In genomic region chr6:3410385-3411360, GRCh38 we compare ENCODE assay signal across 8 cellular contexts. TPM values are rescaled to one million over a fixed set of nuclear protein-coding genes. Genes with fewer than 3 reads are reported as not detected.
DNase-seq lines count a peak whose midpoint lies in the region; ATAC-seq and TF ChIP-seq lines count a peak whose summit lies in the region.

No MANE protein-coding gene starts in this region.

- POLR2A ChIA-PET in activated naive CD8-positive, alpha-beta T cell treated with anti-CD3 and anti-CD28 coated beads, Interleukin-2, amount 10 ng/mL, durations not matched to agents 7 days and 5 days (lab: Charles Lee), result no interaction called here

- H3K4me1 ChIP-seq in sigmoid colon, result peaks cover 0 to 17% (median 13%) of the 10 kb centered on the region in 4 donors

- peaks cover 0 to 16% (median 0%) of the 10 kb centered on the region in 4 donors for H3K36me3 ChIP-seq in sigmoid colon

- H3K4me3 Mint-ChIP-seq in Calu3 (ENCODE audit: low read depth, unreplicated experiment), result no peak overlapping the region
- H3K4me3 Mint-ChIP-seq in activated naive CD8-positive, alpha-beta T cell treated with anti-CD3 and anti-CD28 coated beads, Interleukin-2, amount 10 ng/mL, durations not matched to agents 7 days and 5 days, result no peak overlapping the region

- ATAC-seq in activated naive CD8-positive, alpha-beta T cell treated with anti-CD3 and anti-CD28 coated beads, Interleukin-2, amount 10 ng/mL, durations not matched to agents 7 days and 5 days (ENCODE audit: low read depth), result peak; percentile 74
- peak; percentile 60 for ATAC-seq in left ventricle myocardium superior
- no peak for ATAC-seq in HG03521 (IDR thresholded peaks at IDR 0.05; ENCODE audit: unreplicated experiment)
- ATAC-seq in GM21786 (IDR thresholded peaks at IDR 0.05; ENCODE audit: unreplicated experiment), result no peak

- no TSS peak for BruUV-seq in Calu3 (replicated peaks; lab: Mats Ljungman, UMichigan)

- no peak for TF ChIP-seq POLR2A in sigmoid colon (IDR thresholded peaks at IDR 0.05)

- TF ChIP-seq EP300 in sigmoid colon (IDR thresholded peaks at IDR 0.05), result no peak

- H3K4me1 Mint-ChIP-seq in Calu3 (ENCODE audit: low read depth, unreplicated experiment), result peaks cover 28% of the 10 kb centered on the region
- peaks cover 14% of the 10 kb centered on the region for H3K4me1 Mint-ChIP-seq in activated naive CD8-positive, alpha-beta T cell treated with anti-CD3 and anti-CD28 coated beads, Interleukin-2, amount 10 ng/mL, durations not matched to agents 7 days and 5 days

- H3K4me3 ChIP-seq in Jurkat, Clone E6-1 (ENCODE audit: low read length), result no peak overlapping the region
- H3K4me3 ChIP-seq in sigmoid colon, result no peak overlapping the region

- peaks cover 6% of the 10 kb centered on the region for H3K36me3 Mint-ChIP-seq in Calu3 (ENCODE audit: insufficient read depth, unreplicated experiment)
- no peaks in the 10 kb centered on the region for H3K36me3 Mint-ChIP-seq in activated naive CD8-positive, alpha-beta T cell treated with anti-CD3 and anti-CD28 coated beads, Interleukin-2, amount 10 ng/mL, durations not matched to agents 7 days and 5 days

- no peaks in the 10 kb centered on the region for H3K27me3 Mint-ChIP-seq in Calu3 (ENCODE audit: unreplicated experiment)
- H3K27me3 Mint-ChIP-seq in activated naive CD8-positive, alpha-beta T cell treated with anti-CD3 and anti-CD28 coated beads, Interleukin-2, amount 10 ng/mL, durations not matched to agents 7 days and 5 days, result peaks cover 6% of the 10 kb centered on the region

- DNase-seq in Calu3 (peak; percentile 60), SKM-1 treated with dmso at 0.1 percent for 144 hours (lab: John Stamatoyannopoulos, UW; ENCODE audit: unreplicated experiment) (peak; percentile 65), left ventricle myocardium superior (peak; percentile 48), sigmoid colon (peak; percentile 68)
- DNase-seq in Jurkat, Clone E6-1 (ENCODE audit: low read depth, low spot score), result peak; percentile 55
- DNase-seq in activated naive CD8-positive, alpha-beta T cell treated with anti-CD3 and anti-CD28 coated beads, Interleukin-2, amount 10 ng/mL, durations not matched to agents 7 days and 5 days, result peak; percentile 50

- no peaks in the 10 kb centered on the region for H3K9me3 Mint-ChIP-seq in Calu3 (ENCODE audit: low read depth, unreplicated experiment)
- H3K9me3 Mint-ChIP-seq in activated naive CD8-positive, alpha-beta T cell treated with anti-CD3 and anti-CD28 coated beads, Interleukin-2, amount 10 ng/mL, durations not matched to agents 7 days and 5 days, result no peaks in the 10 kb centered on the region

- H3K27me3 ChIP-seq in sigmoid colon, result no peaks in the 10 kb centered on the region

- peak; percentile 66 for TF ChIP-seq CTCF in Calu3 (IDR thresholded peaks at IDR 0.05; ENCODE audit: unreplicated experiment)
- TF ChIP-seq CTCF in sigmoid colon (IDR thresholded peaks at IDR 0.05), result peak; percentile 28 to 74 (median 64)

- intact Hi-C loops in Calu3 (cut with micrococcal nuclease; ENCODE audit: unreplicated experiment), result loop anchor here (5.0 to 10.0 kb wide), 2 partner anchors 47 to 136 kb away; partner anchors contain the start of gene SLC22A23
- intact Hi-C loops in left ventricle myocardium superior (cut with micrococcal nuclease), result no loop called here
- intact Hi-C loops in sigmoid colon (cut with DNase I), result loop anchor here (2.0 kb wide), 1 partner anchor 322 kb away; no protein-coding TSS in a partner anchor

- H3K9me3 ChIP-seq in sigmoid colon, result no peaks in the 10 kb centered on the region

- CTCF ChIA-PET in Calu3 (lab: Charles Lee), result interaction anchor here (0.5 to 0.7 kb wide), 2 partner anchors 46 to 579 kb away, joined by 4 to 5 read pairs; partner anchors contain the start of gene SLC22A23

- no peak overlapping the region for H3K27ac ChIP-seq in sigmoid colon

- H3K27ac Mint-ChIP-seq in Calu3 (ENCODE audit: unreplicated experiment), result peak overlapping the region; percentile 41
- no peak overlapping the region for H3K27ac Mint-ChIP-seq in activated naive CD8-positive, alpha-beta T cell treated with anti-CD3 and anti-CD28 coated beads, Interleukin-2, amount 10 ng/mL, durations not matched to agents 7 days and 5 days

- WGBS in sigmoid colon, 2 donors, result 12 to 50% methylated on average over 15 of the region's 15 CpGs

RNA-seq across cellular contexts. Expression of gene SLC22A23, which starts 46.2 kb away (rescaled TPM):
- total RNA-seq in Calu3 (2022) (3.9 and 4.3 TPM in 2 replicates), left ventricle myocardium superior (7.1 TPM), sigmoid colon (10 to 100 TPM in 2 of 4 donors, 1 to 10 TPM in 2; 8.1 to 16.9 (median 10.7) TPM)
- 5.5 TPM for polyA plus RNA-seq in Jurkat, Clone E6-1 (2012; ENCODE audit: insufficient read depth, insufficient read length)
- total RNA-seq in activated naive CD8-positive, alpha-beta T cell treated with anti-CD3 and anti-CD28 coated beads, Interleukin-2, amount 10 ng/mL, durations not matched to agents 7 days and 5 days, result 1 to 10 TPM in 1 of 2 experiments, under 1 TPM in 1; 0.82 to 1.2 TPM
- polyA plus RNA-seq in sigmoid colon, result 10 to 100 TPM; 12.0 to 18.7 (median 13.9) TPM

Comparison
In these comparisons a context has a peak if more than half of its experiments do, and no peak if none do; other contexts are left out.
1. ATAC-seq: peak in activated naive CD8-positive, alpha-beta T cell treated with anti-CD3 and anti-CD28 coated beads, Interleukin-2, amount 10 ng/mL, durations not matched to agents 7 days and 5 days (single experiment) and left ventricle myocardium superior (single experiment); none in HG03521 (single experiment) and GM21786 (single experiment).
2. Peak in every context shown above with its lines, with median percentiles within 50 percentile points of each other: DNase-seq.